ENCODE assay signal across 17 cellular contexts in genomic region chr12:113236539-113237354, GRCh38. TPM values are rescaled to one million over a fixed set of nuclear protein-coding genes. Genes with fewer than 3 reads are reported as not detected.
DNase-seq lines count a peak whose midpoint lies in the region; ATAC-seq and TF ChIP-seq lines count a peak whose summit lies in the region.
"Had no signal": no experiment of that assay in that cellular context is flagged by ENCODE, and none has a peak within 500 bp of the region (broad histone marks: within the 10 kb centered on the region; RNA-seq: fewer than 3 reads in every experiment).

No MANE protein-coding gene starts in this region.

- H3K36me3 Mint-ChIP-seq in dendritic cell treated with granulocyte-macrophage colony-stimulating factor and Interleukin-4, amounts not matched to agents 40 ng/mL and 50 ng/mL, for 4 days (ENCODE audit: low read depth), result peaks cover 84% of the 10 kb centered on the region

- H3K9me3 ChIP-seq in HEK293 (ENCODE audit: control insufficient read depth, insufficient read depth, low read depth, low read length) (no peaks in the 10 kb centered on the region), lung (ENCODE audit: control insufficient read depth in 2 of 2, insufficient read depth in 1 of 2, low read length in 1 of 2) (peaks cover 0 to 1% of the 10 kb centered on the region in 2 donors), thoracic aorta (no peaks in the 10 kb centered on the region)

- peak overlapping the region; percentile 40 for H3K27ac Mint-ChIP-seq in dendritic cell treated with granulocyte-macrophage colony-stimulating factor and Interleukin-4, amounts not matched to agents 40 ng/mL and 50 ng/mL, for 4 days
- H3K27ac Mint-ChIP-seq: activated naive CD4-positive, alpha-beta T cell treated with anti-CD3 and anti-CD28 coated beads for 36 hours; HFFc6 had no signal

- WGBS in lung, 2 donors, result 53 to 62% methylated on average over 5 of the region's 5 CpGs

- no peak overlapping the region for H3K27ac ChIP-seq in HEK293 (ENCODE audit: extremely low read depth, low read depth, low read length)
- peak overlapping the region; percentile 45 to 60 for H3K27ac ChIP-seq in lung (ENCODE audit: low read depth in 1 of 2, low read length in 1 of 2)
- peak overlapping the region; percentile 83 to 85 for H3K27ac ChIP-seq in thoracic aorta
- H3K27ac ChIP-seq: epithelial cell of prostate had no signal

- CTCF ChIA-PET in HEK293 (lab: Yijun Ruan, JAX), result interaction anchor here (0.6 kb wide), 1 partner anchor 10 kb away, joined by 3 read pairs; no protein-coding TSS in a partner anchor

- H3K27me3 ChIP-seq in lung (ENCODE audit: control insufficient read depth, insufficient read depth) (no peaks in the 10 kb centered on the region), thoracic aorta (replicated peaks; ENCODE audit: insufficient read depth) (no peaks in the 10 kb centered on the region)

- no peak for DNase-seq in lung (ENCODE audit: low spot score)
- DNase-seq in thoracic aorta (ENCODE audit: low spot score), result no peak
- no peak for DNase-seq in NCI-H524 treated with DMSO at 0.1 percent for 48 hours (lab: John Stamatoyannopoulos, UW)
- no peak for DNase-seq in GM20000 (ENCODE audit: low spot score)
- no peak for DNase-seq in foreskin fibroblast
- DNase-seq in H4 (ENCODE audit: low spot score), result no peak
- DNase-seq: activated CD4-positive, alpha-beta T cell treated with anti-CD3 and anti-CD28 coated beads, Interleukin-2, amount 50 U/mL, for 48 hours; activated naive CD4-positive, alpha-beta T cell treated with anti-CD3 and anti-CD28 coated beads for 36 hours; CD4-positive, alpha-beta memory T cell; central memory CD4-positive, alpha-beta T cell; HFFc6; NCI-H1048; stimulated activated CD4-positive, alpha-beta T cell treated with anti-CD3 and anti-CD28 coated beads, Interleukin-4, amount 100 ng/mL, for 24 hours; stimulated activated naive CD4-positive, alpha-beta T cell treated with Interleukin-2 at 50 U/mL for 16 hours had no signal

- intact Hi-C loops in dendritic cell treated with granulocyte-macrophage colony-stimulating factor and Interleukin-4, amounts not matched to agents 40 ng/mL and 50 ng/mL, for 4 days (cut with micrococcal nuclease), result no loop called here

- TF ChIP-seq CTCF in HEK293 (tag by site-specific recombination; IDR thresholded peaks at IDR 0.05) (no peak), lung (IDR thresholded peaks at IDR 0.05; ENCODE audit: control extremely low read depth, extremely low read depth) (no peak), thoracic aorta (IDR thresholded peaks at IDR 0.05) (no peak), GM20000 (IDR thresholded peaks at IDR 0.05; ENCODE audit: extremely low read depth, missing control alignments) (no peak), foreskin fibroblast (IDR thresholded peaks at IDR 0.05; ENCODE audit: low read depth, low read length) (no peak)

- H3K4me1 Mint-ChIP-seq in dendritic cell treated with granulocyte-macrophage colony-stimulating factor and Interleukin-4, amounts not matched to agents 40 ng/mL and 50 ng/mL, for 4 days (ENCODE audit: low read depth), result peaks cover 99% of the 10 kb centered on the region

- H3K9me3 Mint-ChIP-seq in dendritic cell treated with granulocyte-macrophage colony-stimulating factor and Interleukin-4, amounts not matched to agents 40 ng/mL and 50 ng/mL, for 4 days, result no peaks in the 10 kb centered on the region
- H3K9me3 Mint-ChIP-seq: activated naive CD4-positive, alpha-beta T cell treated with anti-CD3 and anti-CD28 coated beads for 36 hours; CD4-positive, alpha-beta memory T cell; HFFc6 had no signal

- H3K36me3 ChIP-seq in HEK293 (ENCODE audit: control insufficient read depth in 2 of 2, insufficient read depth in 1 of 2, low read length in 2 of 2) (peaks cover 0 to 19% of the 10 kb centered on the region in 2 experiments; a peak in 2 of 3 replicates), lung (ENCODE audit: control insufficient read depth in 2 of 2, insufficient read depth in 2 of 2, low read length in 2 of 2) (peaks cover 0 to 19% of the 10 kb centered on the region in 2 donors), thoracic aorta (no peaks in the 10 kb centered on the region)

- ATAC-seq in lung (ENCODE audit: insufficient read depth, low FRiP score) (no peak), thoracic aorta (ENCODE audit: insufficient number of reproducible peaks, low FRiP score, low read depth) (no peak)

- H3K4me3 ChIP-seq in HEK293 (ENCODE audit: low read depth, low read length) (no peak overlapping the region), lung (no peak overlapping the region), thoracic aorta (no peak overlapping the region), foreskin fibroblast (ENCODE audit: low read depth in 1 of 2, low read length in 2 of 2) (no peak overlapping the region)

- H3K27me3 Mint-ChIP-seq in dendritic cell treated with granulocyte-macrophage colony-stimulating factor and Interleukin-4, amounts not matched to agents 40 ng/mL and 50 ng/mL, for 4 days, result no peaks in the 10 kb centered on the region
- H3K27me3 Mint-ChIP-seq: CD4-positive, alpha-beta memory T cell had no signal

- no peak overlapping the region for H3K4me3 Mint-ChIP-seq in dendritic cell treated with granulocyte-macrophage colony-stimulating factor and Interleukin-4, amounts not matched to agents 40 ng/mL and 50 ng/mL, for 4 days
- H3K4me3 Mint-ChIP-seq: activated naive CD4-positive, alpha-beta T cell treated with anti-CD3 and anti-CD28 coated beads for 36 hours; HFFc6 had no signal

- POLR2A ChIA-PET in HEK293 (lab: Yijun Ruan, JAX), result no interaction called here

- H3K4me1 ChIP-seq in HEK293 (ENCODE audit: control insufficient read depth, insufficient read depth, low read length), result no peaks in the 10 kb centered on the region
- H3K4me1 ChIP-seq in lung (ENCODE audit: control insufficient read depth in 2 of 2, insufficient read depth in 2 of 2, low read length in 2 of 2), result peaks cover 14 to 37% of the 10 kb centered on the region in 2 donors
- peaks cover 63 to 94% of the 10 kb centered on the region in 2 donors for H3K4me1 ChIP-seq in thoracic aorta (ENCODE audit: control insufficient read depth in 1 of 2, low read depth in 2 of 2)

TF ChIP-seq in HEK293, 187 proteins besides CTCF, POLR2A, EP300 and RAD21 (continues in another document):
- TF ChIP-seq ZNF18 (tag by site-specific recombination; IDR thresholded peaks at IDR 0.05), result no peak
- TF ChIP-seq ZBTB11 (tag by site-specific recombination; conservative IDR thresholded peaks at IDR 0.05; ENCODE audit: low read depth), result no peak
- no peak for TF ChIP-seq ZNF488 (tag by site-specific recombination; IDR thresholded peaks at IDR 0.05)
- peak; percentile 83 for TF ChIP-seq ZIC2 (tag by site-specific recombination; IDR thresholded peaks at IDR 0.05)

RNA-seq across cellular contexts. Expression of gene TPCN1, which starts 15.5 kb away (rescaled TPM):
- 10 to 100 TPM; 32.0 to 61.7 TPM for total RNA-seq in lung
- polyA plus RNA-seq in lung, result 10 to 100 TPM; 20.8 to 29.4 TPM
- 10 to 100 TPM; 84.1 to 93.5 TPM for total RNA-seq in thoracic aorta
- total RNA-seq in H4 (2014; rRNA removed; shearing (Covaris generic)), result 5.3 and 5.4 TPM in 2 replicates

RNA-seq across cellular contexts. Expression of gene RITA1, which starts 51.2 kb away (rescaled TPM):
- 10 to 100 TPM in 1 of 2 donors, 1 to 10 TPM in 1; 9.1 to 19.7 TPM for total RNA-seq in lung
- 10 to 100 TPM; 12.3 to 16.2 TPM for polyA plus RNA-seq in lung
- 10 to 100 TPM; 12.2 to 26.9 TPM for total RNA-seq in thoracic aorta
- total RNA-seq in H4 (2014; rRNA removed; shearing (Covaris generic)), result 17.9 and 20.8 TPM in 2 replicates

RNA-seq across cellular contexts. Expression of gene DDX54, which starts 51.5 kb away (rescaled TPM):
- total RNA-seq in lung (10 to 100 TPM; 17.9 to 75.3 TPM), thoracic aorta (10 to 100 TPM; 27.3 to 84.2 TPM)
- 10 to 100 TPM; 43.6 to 60.2 TPM for polyA plus RNA-seq in lung
- 24.4 and 45.0 TPM in 2 replicates for total RNA-seq in H4 (2014; rRNA removed; shearing (Covaris generic))
